Comparison of ENCODE assay signal across 16 cellular contexts in the genomic region with DNA sequence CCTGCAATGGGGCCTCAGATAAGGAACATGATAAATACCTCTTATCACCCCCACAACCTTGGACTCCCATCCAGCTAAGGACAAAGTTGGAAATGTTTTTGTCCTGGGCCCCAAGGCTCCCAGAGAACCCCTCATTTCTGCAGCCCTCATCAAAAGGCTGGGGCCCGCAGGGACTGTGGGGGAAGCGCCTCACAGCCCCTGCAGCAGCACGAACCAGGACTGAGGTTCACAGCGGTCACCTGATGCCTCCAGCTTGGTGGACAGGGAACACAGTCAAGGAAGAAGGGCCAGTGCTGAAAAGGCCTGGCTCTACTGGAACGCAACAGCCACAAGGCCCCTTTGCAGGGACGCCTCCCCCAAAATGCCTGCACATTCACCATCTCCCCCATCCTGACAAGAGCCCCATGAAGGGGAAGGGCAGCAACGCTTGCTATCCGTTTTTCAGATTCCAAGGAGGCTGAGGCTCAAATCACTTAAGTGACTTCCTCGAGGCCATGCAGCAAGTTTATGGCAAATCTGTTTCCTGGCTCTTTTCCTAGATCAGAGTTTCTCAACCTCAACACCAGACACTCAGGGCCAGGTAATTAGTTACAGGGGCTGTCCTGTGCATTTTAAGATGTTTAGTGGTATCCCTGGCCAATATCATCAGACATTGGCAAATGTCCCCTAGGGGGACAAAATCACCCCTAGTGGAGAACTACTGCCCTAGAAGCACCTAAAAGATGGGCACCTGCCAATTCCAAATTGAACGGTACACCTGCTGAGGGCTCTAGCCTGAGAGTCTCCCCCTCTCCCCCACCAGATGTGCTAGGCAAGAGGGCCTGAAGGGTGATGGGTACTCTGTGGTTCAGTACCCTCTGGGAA. TPM values are rescaled to one million over a fixed set of nuclear protein-coding genes. Genes with fewer than 3 reads are reported as not detected.
A peak's percentile ranks its signal among the peaks of the same experiment; 100 is the strongest.
DNase-seq lines count a peak whose midpoint lies in the region; ATAC-seq and TF ChIP-seq lines count a peak whose summit lies in the region.
"Had no signal": no experiment of that assay in that cellular context is flagged by ENCODE, and none has a peak within 500 bp of the region (broad histone marks: within the 10 kb centered on the region; RNA-seq: fewer than 3 reads in every experiment).

No MANE protein-coding gene starts in this region.

- H3K27me3 Mint-ChIP-seq in dendritic cell treated with granulocyte-macrophage colony-stimulating factor and Interleukin-4, amounts not matched to agents 40 ng/mL and 50 ng/mL, for 4 days = no peaks in the 10 kb centered on the region
- H3K27me3 Mint-ChIP-seq: activated T-helper 17 cell treated with anti-CD3 and anti-CD28 coated beads, Interleukin-2, amount 50 U/mL, for 72 hours; CD4-positive, alpha-beta T cell had no signal

- peaks cover 18% of the 10 kb centered on the region for H3K9me1 ChIP-seq in IMR-90 (ENCODE audit: insufficient read depth, low read length)

- BruUV-seq in IMR-90 (replicated peaks; lab: Mats Ljungman, UMichigan) = no TSS peak

- no peak overlapping the region for H4K12ac ChIP-seq in trophoblast cell (ENCODE audit: low read depth, low read length)

- no peak for TF ChIP-seq POLR2A in IMR-90 (IDR thresholded peaks at IDR 0.05; ENCODE audit: low read depth, low read length)

- H3K4me2 ChIP-seq in IMR-90 (ENCODE audit: low read depth, low read length) (no peak overlapping the region), trophoblast cell (ENCODE audit: low read length) (no peak overlapping the region)

- 0 out of 2 replicates have a peak overlapping the region, but pooled peaks have one; percentile 2 for H3K27ac ChIP-seq in C4-2B
- no peak overlapping the region for H3K27ac ChIP-seq in IMR-90 (ENCODE audit: insufficient read depth, low read length)
- H3K27ac ChIP-seq in trophoblast cell (ENCODE audit: low read depth, low read length) = no peak overlapping the region

- H3K4ac ChIP-seq in IMR-90 (ENCODE audit: low read depth, low read length) (peak overlapping the region; percentile 89), trophoblast cell (ENCODE audit: low read depth, low read length) (no peak overlapping the region)

- no peak overlapping the region for H4K5ac ChIP-seq in IMR-90 (ENCODE audit: low read depth, low read length)

- no peak for TF ChIP-seq RAD21 in IMR-90 (IDR thresholded peaks at IDR 0.05; ENCODE audit: low read length)

- H3K36me3 ChIP-seq in IMR-90 (ENCODE audit: control insufficient read depth, insufficient read depth, low read length) (no peaks in the 10 kb centered on the region), trophoblast cell (ENCODE audit: control insufficient read depth in 1 of 2, insufficient read depth in 2 of 2, low read length in 2 of 2) (no peaks in the 10 kb centered on the region)
- H3K36me3 ChIP-seq: tibial artery had no signal

- H3K56ac ChIP-seq in IMR-90 (ENCODE audit: extremely low read depth, insufficient read depth, low read length) = no peak overlapping the region

- WGBS in IMR-90 (ENCODE audit: extremely low coverage in 2 of 2, insufficient read length in 1 of 2), 2 experiments = 95% methylated on average over 4 of the region's 10 CpGs; no CpG with 5 or more reads in 1 of the 2 experiments
- WGBS in trophoblast cell (ENCODE audit: extremely low coverage, insufficient coverage, insufficient read length) = no CpG with 5 or more reads among the region's 10 CpGs

- peaks cover 36% of the 10 kb centered on the region for H3K36me3 Mint-ChIP-seq in dendritic cell treated with granulocyte-macrophage colony-stimulating factor and Interleukin-4, amounts not matched to agents 40 ng/mL and 50 ng/mL, for 4 days (ENCODE audit: low read depth)

- H3K18ac ChIP-seq in IMR-90 (ENCODE audit: low read depth, low read length) = no peak overlapping the region
- H3K18ac ChIP-seq in trophoblast cell (ENCODE audit: low read length) = no peak overlapping the region

- H3K23ac ChIP-seq in IMR-90 (ENCODE audit: low read depth, low read length) (no peak overlapping the region), trophoblast cell (ENCODE audit: low read length) (no peak overlapping the region)

- DNase-seq in IMR-90 (no peak), trophoblast cell (no peak), SW480 (ENCODE audit: low spot score) (no peak), NCI-H2196 treated with DMSO at 0.1 percent for 48 hours (lab: John Stamatoyannopoulos, UW; ENCODE audit: unreplicated experiment) (no peak), sciatic nerve (ENCODE audit: low spot score) (no peak), amygdala (lab: John Stamatoyannopoulos, UW) (no peak)
- DNase-seq: CD4-positive, alpha-beta T cell; cerebellar nuclear complex; Kasumi-1; left colon; SHP77 treated with DMSO at 0.1 percent for 48 hours; tibial artery had no signal

- H3K79me1 ChIP-seq in IMR-90 (ENCODE audit: low read depth in 1 of 2, low read length in 2 of 2) (peaks cover 6 to 14% of the 10 kb centered on the region in 2 experiments; a peak in 3 of 4 replicates), trophoblast cell (ENCODE audit: low read length) (peaks cover 13% of the 10 kb centered on the region)

- no peak overlapping the region; a peak in 1 of 4 replicates for H4K8ac ChIP-seq in IMR-90 (ENCODE audit: low read depth in 2 of 2, low read length in 2 of 2)
- H4K8ac ChIP-seq in trophoblast cell (ENCODE audit: low read depth, low read length) = no peak overlapping the region

- dilution Hi-C loops in IMR-90 (cut with HindIII; ENCODE audit: low sequenced_read_pairs, unreplicated experiment) = no loop called here

- POLR2A ChIA-PET in IMR-90 (lab: Charles Lee; ENCODE audit: unreplicated experiment) = no interaction called here

- CTCF ChIA-PET in IMR-90 (lab: Yijun Ruan, JAX) = interaction anchor here (0.6 kb wide), 1 partner anchor 35 kb away, joined by 3 read pairs; no protein-coding TSS in a partner anchor

- intact Hi-C loops in IMR-90 (cut with micrococcal nuclease) (no loop called here), sciatic nerve (cut with DNase I) (no loop called here)
- intact Hi-C loops in dendritic cell treated with granulocyte-macrophage colony-stimulating factor and Interleukin-4, amounts not matched to agents 40 ng/mL and 50 ng/mL, for 4 days (cut with micrococcal nuclease) = no loop called here

- H3K27ac Mint-ChIP-seq in dendritic cell treated with granulocyte-macrophage colony-stimulating factor and Interleukin-4, amounts not matched to agents 40 ng/mL and 50 ng/mL, for 4 days = peak overlapping the region; percentile 90
- H3K27ac Mint-ChIP-seq: activated T-helper 17 cell treated with anti-CD3 and anti-CD28 coated beads, Interleukin-2, amount 50 U/mL, for 72 hours; CD4-positive, alpha-beta T cell; progenitor cell of endocrine pancreas had no signal

- H2AK5ac ChIP-seq in IMR-90 (ENCODE audit: low read depth, low read length) (peak overlapping the region; percentile 81), trophoblast cell (ENCODE audit: low read length) (no peak overlapping the region)

- in situ Hi-C loops in IMR-90 (cut with MboI; ENCODE audit: low sequenced_read_pairs) = no loop called here

- H3K4me3 ChIP-seq in IMR-90 (ENCODE audit: insufficient read depth, low read depth, low read length) (no peak overlapping the region), trophoblast cell (ENCODE audit: low read depth, low read length) (no peak overlapping the region)
- H3K4me3 ChIP-seq: tibial artery had no signal

- H3K79me2 ChIP-seq in trophoblast cell (ENCODE audit: control insufficient read depth, insufficient read depth, low read length, poor library complexity) = peaks cover 3% of the 10 kb centered on the region

- peak overlapping the region; percentile 94; the same call in 1 of the 3 replicates for H2BK15ac ChIP-seq in IMR-90 (ENCODE audit: low read depth, low read length)

- H3K4me1 ChIP-seq in IMR-90 (ENCODE audit: control insufficient read depth, insufficient read depth, low read length) = peaks cover 14% of the 10 kb centered on the region
- H3K4me1 ChIP-seq in trophoblast cell (ENCODE audit: control insufficient read depth in 1 of 2, insufficient read depth in 2 of 2, low read length in 2 of 2) = peaks cover 22 to 24% of the 10 kb centered on the region in 2 experiments

- H4K91ac ChIP-seq in IMR-90 (ENCODE audit: insufficient read depth, low read depth, low read length) (no peak overlapping the region), trophoblast cell (ENCODE audit: low read depth, low read length) (no peak overlapping the region)

- H3K9ac ChIP-seq in IMR-90 (ENCODE audit: low read depth, low read length) (no peak overlapping the region), trophoblast cell (ENCODE audit: low read length) (no peak overlapping the region)

- H3K9me3 Mint-ChIP-seq in dendritic cell treated with granulocyte-macrophage colony-stimulating factor and Interleukin-4, amounts not matched to agents 40 ng/mL and 50 ng/mL, for 4 days = no peaks in the 10 kb centered on the region
- H3K9me3 Mint-ChIP-seq: activated T-helper 17 cell treated with anti-CD3 and anti-CD28 coated beads, Interleukin-2, amount 50 U/mL, for 72 hours; CD4-positive, alpha-beta T cell had no signal

- no peak for ATAC-seq in IMR-90 (ENCODE audit: low read depth)
- no peak for ATAC-seq in sciatic nerve
- ATAC-seq: activated T-helper 17 cell treated with anti-CD3 and anti-CD28 coated beads, Interleukin-2, amount 50 U/mL, for 72 hours; left colon had no signal

- H3K4me3 Mint-ChIP-seq in dendritic cell treated with granulocyte-macrophage colony-stimulating factor and Interleukin-4, amounts not matched to agents 40 ng/mL and 50 ng/mL, for 4 days = no peak overlapping the region
- H3K4me3 Mint-ChIP-seq: activated T-helper 17 cell treated with anti-CD3 and anti-CD28 coated beads, Interleukin-2, amount 50 U/mL, for 72 hours; CD4-positive, alpha-beta T cell had no signal

- H3K27me3 ChIP-seq in IMR-90 (ENCODE audit: control insufficient read depth, insufficient read depth, low read length) (no peaks in the 10 kb centered on the region), trophoblast cell (ENCODE audit: insufficient read depth, low read length) (no peaks in the 10 kb centered on the region)
- H3K27me3 ChIP-seq: tibial artery had no signal

- TF ChIP-seq CTCF in C4-2B (conservative IDR thresholded peaks at IDR 0.05) (no peak), IMR-90 (conservative IDR thresholded peaks at IDR 0.05; ENCODE audit: low read depth, low read length) (no peak)

- no peak overlapping the region for H2BK12ac ChIP-seq in trophoblast cell (ENCODE audit: low read length)

- H2AK9ac ChIP-seq in IMR-90 (replicated peaks; ENCODE audit: low read depth, low read length, poor library complexity) = peak overlapping the region; percentile 39

- no peak overlapping the region for H2BK120ac ChIP-seq in IMR-90 (ENCODE audit: low read depth, low read length)
- H2BK120ac ChIP-seq in trophoblast cell (ENCODE audit: insufficient read depth, low read length, poor library complexity) = no peak overlapping the region

- H3K9me3 ChIP-seq in IMR-90 (ENCODE audit: control insufficient read depth, insufficient read depth, low read length) (no peaks in the 10 kb centered on the region), trophoblast cell (ENCODE audit: insufficient read depth, low read depth, low read length) (no peaks in the 10 kb centered on the region)
- H3K9me3 ChIP-seq: tibial artery had no signal

- H4K20me1 ChIP-seq in IMR-90 (ENCODE audit: insufficient read depth, low read length) = no peaks in the 10 kb centered on the region

- H2AFZ ChIP-seq in IMR-90 (replicated peaks; ENCODE audit: low read length, poor library complexity) (no peak overlapping the region), trophoblast cell (ENCODE audit: insufficient read depth, low read length, poor library complexity) (no peak overlapping the region)

- H2BK5ac ChIP-seq in IMR-90 (ENCODE audit: low read depth, low read length, poor library complexity, severe bottlenecking) = no peak overlapping the region
- peak overlapping the region; percentile 7 for H2BK5ac ChIP-seq in trophoblast cell (ENCODE audit: low read depth, low read length, poor library complexity)

- H2BK20ac ChIP-seq in IMR-90 (ENCODE audit: low read depth, low read length) = no peak overlapping the region

- H3K4me1 Mint-ChIP-seq in dendritic cell treated with granulocyte-macrophage colony-stimulating factor and Interleukin-4, amounts not matched to agents 40 ng/mL and 50 ng/mL, for 4 days (ENCODE audit: low read depth) = peaks cover 94% of the 10 kb centered on the region

- no peak overlapping the region for H3K14ac ChIP-seq in IMR-90 (replicated peaks; ENCODE audit: low read depth, low read length)
- no peak overlapping the region for H3K14ac ChIP-seq in trophoblast cell (ENCODE audit: low read length)

RNA-seq across cellular contexts. Expression of a gene that starts 10.5 kb away (rescaled TPM):
- total RNA-seq in IMR-90 (2012; rRNA removed) (4.4 and 4.5 TPM in 2 replicates), sciatic nerve (35.5 TPM)
- 4.7 and 4.9 TPM in 2 replicates for polyA plus RNA-seq in IMR-90 (2012; rRNA removed)
- 3.7 and 4.9 TPM in 2 replicates for polyA plus RNA-seq in IMR-90 (2012; cell fraction: cytosol; rRNA removed)
- 8.0 and 14.7 TPM in 2 replicates for polyA plus RNA-seq in IMR-90 (2012; cell fraction: nucleus; rRNA removed; ENCODE audit: low replicate concordance)
- polyA plus RNA-seq in trophoblast cell (2013) = 25.4 and 27.9 TPM in 2 replicates

RNA-seq across cellular contexts. Expression of a gene that starts 22.3 kb away (rescaled TPM):
- not detected in 2 replicates for total RNA-seq in IMR-90 (2012; rRNA removed)
- not detected in 2 replicates for polyA plus RNA-seq in IMR-90 (2012; rRNA removed)
- not detected in 2 replicates for polyA plus RNA-seq in IMR-90 (2012; cell fraction: cytosol; rRNA removed)
- not detected in 2 replicates for polyA plus RNA-seq in IMR-90 (2012; cell fraction: nucleus; rRNA removed; ENCODE audit: low replicate concordance)
- polyA plus RNA-seq in trophoblast cell (2013) = 14.2 and 17.6 TPM in 2 replicates
- 0.27 TPM for total RNA-seq in sciatic nerve
- total RNA-seq: activated T-helper 17 cell treated with anti-CD3 and anti-CD28 coated beads, Interleukin-2, amount 50 U/mL, for 72 hours; CD4-positive, alpha-beta T cell; left colon; progenitor cell of endocrine pancreas had no signal

RNA-seq across cellular contexts. Expression of a gene that starts 54.8 kb away (rescaled TPM):
- total RNA-seq in IMR-90 (2012; rRNA removed) (0.28 and 0.54 TPM in 2 replicates), sciatic nerve (6.5 TPM)
- polyA plus RNA-seq in IMR-90 (2012; rRNA removed) = 3.8 and 4.3 TPM in 2 replicates
- polyA plus RNA-seq in IMR-90 (2012; cell fraction: cytosol; rRNA removed) = 2.6 and 3.8 TPM in 2 replicates
- polyA plus RNA-seq in IMR-90 (2012; cell fraction: nucleus; rRNA removed; ENCODE audit: low replicate concordance) = 11.0 and 15.2 TPM in 2 replicates
- polyA plus RNA-seq in trophoblast cell (2013) = 3.6 and 4.1 TPM in 2 replicates

RNA-seq across cellular contexts. Expression of a gene that starts 55.7 kb away (rescaled TPM):
- total RNA-seq in IMR-90 (2012; rRNA removed) = not detected in 2 replicates
- polyA plus RNA-seq in IMR-90 (2012; rRNA removed) = 0.72 and 0.99 TPM in 2 replicates
- 0.24 and 0.64 TPM in 2 replicates for polyA plus RNA-seq in IMR-90 (2012; cell fraction: cytosol; rRNA removed)
- polyA plus RNA-seq in IMR-90 (2012; cell fraction: nucleus; rRNA removed; ENCODE audit: low replicate concordance) = 8.3 and 34.1 TPM in 2 replicates
- 0.29 and 0.36 TPM in 2 replicates for polyA plus RNA-seq in trophoblast cell (2013)
- total RNA-seq in sciatic nerve = 9.0 TPM
- total RNA-seq: activated T-helper 17 cell treated with anti-CD3 and anti-CD28 coated beads, Interleukin-2, amount 50 U/mL, for 72 hours; CD4-positive, alpha-beta T cell had no signal
